Comparison of ENCODE assay signal across 12 cellular contexts in the genomic region with DNA sequence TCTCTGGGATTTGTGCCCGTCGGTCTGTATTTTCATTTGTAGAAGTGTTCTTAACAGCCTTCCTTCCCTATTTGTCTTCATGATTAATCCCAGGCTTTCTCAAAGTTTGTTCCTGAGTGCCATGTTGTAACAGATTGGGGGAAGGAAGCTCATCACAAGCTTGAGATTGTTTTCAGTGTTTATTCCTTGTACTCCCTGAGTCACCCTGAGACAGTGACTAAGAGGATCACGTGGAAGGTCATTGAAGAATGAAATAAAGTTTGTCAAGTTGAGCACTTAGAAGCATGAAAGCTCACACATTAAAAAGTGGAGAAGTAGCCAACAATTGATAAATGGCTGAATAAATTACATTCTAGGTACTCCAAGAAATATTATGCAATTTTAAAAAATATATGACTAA.
A peak's percentile ranks its signal among the peaks of the same experiment; 100 is the strongest.
DNase-seq lines count a peak whose midpoint lies in the region; ATAC-seq, FAIRE-seq and TF ChIP-seq lines count a peak whose summit lies in the region.
"Had no signal": no experiment of that assay in that cellular context is flagged by ENCODE, and none has a peak within 500 bp of the region (broad histone marks: within the 10 kb centered on the region; RNA-seq: fewer than 3 reads in every experiment).

No MANE protein-coding gene starts in this region.

- peaks cover 4 to 9% of the 10 kb centered on the region in 2 donors for H3K27me3 Mint-ChIP-seq in CD4-positive, alpha-beta memory T cell

- H3K4me2 ChIP-seq in keratinocyte (ENCODE audit: control insufficient read depth, extremely low read depth, insufficient read depth, low read depth, low read length): no peak overlapping the region

- no peak for TF ChIP-seq CTCF in RWPE2 (IDR thresholded peaks at IDR 0.05; ENCODE audit: poor library complexity, severe bottlenecking)
- no peak for TF ChIP-seq CTCF in keratinocyte (optimal IDR thresholded peaks at IDR 0.05 in 1 of 3, IDR thresholded peaks at IDR 0.05 in 1 of 3, conservative IDR thresholded peaks at IDR 0.05 in 1 of 3; ENCODE audit: extremely low read depth in 1 of 3, insufficient read depth in 2 of 3, low read length in 3 of 3)

- no peaks in the 10 kb centered on the region for H3K9me1 ChIP-seq in keratinocyte (ENCODE audit: control insufficient read depth, extremely low read depth, insufficient read depth, low read length)

- H3K4me1 Mint-ChIP-seq in CD4-positive, alpha-beta memory T cell: no peaks in the 10 kb centered on the region

- H3K36me3 ChIP-seq in RWPE2 (ENCODE audit: low read depth) (no peaks in the 10 kb centered on the region), keratinocyte (ENCODE audit: control insufficient read depth in 2 of 2, extremely low read depth in 1 of 2, insufficient read depth in 2 of 2, low read length in 2 of 2) (no peaks in the 10 kb centered on the region)
- H3K36me3 ChIP-seq in CD4-positive, alpha-beta memory T cell (ENCODE audit: insufficient read depth, low read length): no peaks in the 10 kb centered on the region

- no peaks in the 10 kb centered on the region for H3K9me3 ChIP-seq in RWPE2 (ENCODE audit: severe bottlenecking)
- no peaks in the 10 kb centered on the region for H3K9me3 ChIP-seq in keratinocyte (ENCODE audit: control insufficient read depth, low read depth, low read length)
- H3K9me3 ChIP-seq in CD4-positive, alpha-beta memory T cell (ENCODE audit: control insufficient read depth in 1 of 2, low read length in 2 of 2): no peaks in the 10 kb centered on the region

- dilution Hi-C loops in keratinocyte (cut with MboI; ENCODE audit: extremely low pct_ligation_motif_present, low sequenced_read_pairs): no loop called here

- peak; percentile 76 for ATAC-seq in RWPE2 (ENCODE audit: low read depth)
- ATAC-seq: activated CD8-positive, alpha-beta T cell treated with anti-CD3 and anti-CD28 coated beads, Interleukin-2, amount 10 ng/mL, durations not matched to agents 7 days and 5 days had no signal

- no peaks in the 10 kb centered on the region for H3K36me3 Mint-ChIP-seq in CD4-positive, alpha-beta memory T cell

- H3K4me3 ChIP-seq in RWPE2 (ENCODE audit: severe bottlenecking) (no peak overlapping the region), keratinocyte (ENCODE audit: control insufficient read depth in 2 of 3, extremely low read depth in 1 of 3, insufficient read depth in 2 of 3, low read depth in 1 of 3, low read length in 3 of 3) (no peak overlapping the region)
- H3K4me3 ChIP-seq in CD4-positive, alpha-beta memory T cell (ENCODE audit: low read length in 2 of 2): no peak overlapping the region

- peaks cover 0 to 2% (median 0%) of the 10 kb centered on the region in 8 donors for H3K9me3 Mint-ChIP-seq in CD4-positive, alpha-beta memory T cell
- H3K9me3 Mint-ChIP-seq: nephron had no signal

- H3K4me3 Mint-ChIP-seq in CD4-positive, alpha-beta memory T cell: no peak overlapping the region
- H3K4me3 Mint-ChIP-seq: activated CD8-positive, alpha-beta T cell treated with anti-CD3 and anti-CD28 coated beads, Interleukin-2, amount 10 ng/mL, durations not matched to agents 7 days and 5 days; nephron had no signal

- DNase-seq in AG20443 (ENCODE audit: low spot score) (peak; percentile 73), H4 (ENCODE audit: low spot score) (peak; percentile 78), RWPE2 (ENCODE audit: low spot score) (no peak), keratinocyte (ENCODE audit: low read depth, low spot score) (no peak), OCI-M2 (lab: John Stamatoyannopoulos, UW; ENCODE audit: unreplicated experiment) (no peak), Ammon's horn (ENCODE audit: low spot score) (no peak), NCI-H146 treated with DMSO at 0.1 percent for 48 hours (lab: John Stamatoyannopoulos, UW; ENCODE audit: unreplicated experiment) (no peak)
- DNase-seq in CD4-positive, alpha-beta memory T cell: no peak
- DNase-seq: activated CD8-positive, alpha-beta T cell treated with anti-CD3 and anti-CD28 coated beads, Interleukin-2, amount 10 ng/mL, durations not matched to agents 7 days and 5 days; DMS153; GOT3 had no signal

- H3K27me3 ChIP-seq in RWPE2 (ENCODE audit: insufficient read depth, poor library complexity, severe bottlenecking) (no peaks in the 10 kb centered on the region), keratinocyte (ENCODE audit: control insufficient read depth, extremely low read depth, insufficient read depth, low read length) (peaks cover 24% of the 10 kb centered on the region)
- no peaks in the 10 kb centered on the region for H3K27me3 ChIP-seq in CD4-positive, alpha-beta memory T cell (ENCODE audit: insufficient read depth, low read length)

- H2AFZ ChIP-seq in keratinocyte (ENCODE audit: control insufficient read depth, low read length): no peak overlapping the region

- peak; percentile 34 for FAIRE-seq in keratinocyte (lab: Jason Lieb, UNC)

- no peak overlapping the region for H3K27ac Mint-ChIP-seq in CD4-positive, alpha-beta memory T cell
- H3K27ac Mint-ChIP-seq: activated CD8-positive, alpha-beta T cell treated with anti-CD3 and anti-CD28 coated beads, Interleukin-2, amount 10 ng/mL, durations not matched to agents 7 days and 5 days had no signal

- no peaks in the 10 kb centered on the region for H4K20me1 ChIP-seq in keratinocyte (ENCODE audit: control insufficient read depth, extremely low read depth, insufficient read depth, low read length)

- H3K4me1 ChIP-seq in RWPE2 (ENCODE audit: insufficient read depth, poor library complexity, severe bottlenecking) (peaks cover 6% of the 10 kb centered on the region), keratinocyte (ENCODE audit: control insufficient read depth, extremely low read depth, insufficient read depth, low read length) (no peaks in the 10 kb centered on the region)
- H3K4me1 ChIP-seq in CD4-positive, alpha-beta memory T cell (ENCODE audit: insufficient read depth, low read length): no peaks in the 10 kb centered on the region

- POLR2A ChIA-PET in CD4-positive, alpha-beta memory T cell (lab: Charles Lee; ENCODE audit: partially characterized antibody): no interaction called here

- intact Hi-C loops in CD4-positive, alpha-beta memory T cell (cut with micrococcal nuclease): no loop called here

- H3K27ac ChIP-seq in RWPE2 (ENCODE audit: poor library complexity, severe bottlenecking) (no peak overlapping the region), keratinocyte (ENCODE audit: control insufficient read depth, insufficient read depth, low read length) (no peak overlapping the region)
- H3K27ac ChIP-seq in CD4-positive, alpha-beta memory T cell (ENCODE audit: low read depth, low read length): no peak overlapping the region

- H3K79me2 ChIP-seq in keratinocyte (ENCODE audit: control insufficient read depth, insufficient read depth, low read length): no peaks in the 10 kb centered on the region

- CTCF ChIA-PET in CD4-positive, alpha-beta memory T cell (lab: Charles Lee; ENCODE audit: partially characterized antibody): no interaction called here

- no peak overlapping the region for H3K9ac ChIP-seq in keratinocyte (ENCODE audit: control insufficient read depth, extremely low read depth, insufficient read depth, low read length)

Comparison
In these comparisons a context has a peak if more than half of its experiments do, and no peak if none do; other contexts are left out.
1. DNase-seq: peak in AG20443 (single experiment) and H4 (single experiment); none in RWPE2 (single experiment), keratinocyte (single experiment), OCI-M2 (single experiment), Ammon's horn (single experiment), CD4-positive, alpha-beta memory T cell (0 of 5) and NCI-H146 treated with DMSO at 0.1 percent for 48 hours (single experiment).